ENCODE assay signal across 9 cellular contexts in the genomic region with DNA sequence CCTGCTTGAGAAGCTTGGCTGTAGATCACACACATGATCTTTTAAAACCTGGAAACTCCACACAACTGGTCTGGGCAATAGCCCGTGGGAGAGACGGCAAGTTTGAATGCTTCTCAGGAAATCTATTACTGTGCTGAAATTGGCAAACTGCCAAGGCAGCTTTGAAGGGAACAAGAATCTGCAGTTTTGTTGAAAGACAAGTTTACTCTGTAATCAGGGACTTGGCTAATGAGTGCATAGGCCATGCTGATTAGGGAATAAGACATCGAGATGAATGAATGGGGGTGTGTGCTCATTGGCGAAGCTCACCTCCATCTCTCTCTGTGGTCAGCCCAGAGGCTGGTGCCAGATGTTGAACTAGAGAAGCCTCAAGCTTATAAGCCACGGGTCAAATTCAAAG.
DNase-seq lines count a peak whose midpoint lies in the region; ATAC-seq and TF ChIP-seq lines count a peak whose summit lies in the region.
"Had no signal": no experiment of that assay in that cellular context is flagged by ENCODE, and none has a peak within 500 bp of the region (broad histone marks: within the 10 kb centered on the region; RNA-seq: fewer than 3 reads in every experiment).

No MANE protein-coding gene starts in this region.

- intact Hi-C loops in left ventricle myocardium superior (cut with micrococcal nuclease): no loop called here
- intact Hi-C loops in aorta (cut with DNase I): no loop called here
- intact Hi-C loops in upper lobe of right lung (cut with DNase I): no loop called here

- H3K27ac ChIP-seq in cardiac muscle cell (no peak overlapping the region), aorta (ENCODE audit: low read depth in 1 of 2, low read length in 2 of 2) (no peak overlapping the region), upper lobe of right lung (no peak overlapping the region)

- H3K27me3 ChIP-seq in cardiac muscle cell: peaks cover 8% of the 10 kb centered on the region
- no peaks in the 10 kb centered on the region for H3K27me3 ChIP-seq in aorta (ENCODE audit: control insufficient read depth in 1 of 2, insufficient read depth in 2 of 2, low read length in 1 of 2)
- H3K27me3 ChIP-seq in upper lobe of right lung: no peaks in the 10 kb centered on the region

- H3K4me1 ChIP-seq in cardiac muscle cell (ENCODE audit: low read depth): no peaks in the 10 kb centered on the region
- no peaks in the 10 kb centered on the region for H3K4me1 ChIP-seq in aorta (ENCODE audit: control insufficient read depth in 1 of 2, insufficient read depth in 2 of 2, low read length in 2 of 2)
- H3K4me1 ChIP-seq in upper lobe of right lung: no peaks in the 10 kb centered on the region

- no peaks in the 10 kb centered on the region for H3K9me3 ChIP-seq in cardiac muscle cell (ENCODE audit: low read depth)
- peaks cover 1% of the 10 kb centered on the region for H3K9me3 ChIP-seq in aorta (ENCODE audit: control insufficient read depth, low read length)
- H3K9me3 ChIP-seq in upper lobe of right lung: no peaks in the 10 kb centered on the region

- H3K4me3 ChIP-seq in cardiac muscle cell (no peak overlapping the region), aorta (ENCODE audit: low read length in 2 of 2) (no peak overlapping the region), upper lobe of right lung (no peak overlapping the region)

- DNase-seq in cardiac muscle cell (ENCODE audit: low read depth in 1 of 2, low spot score in 1 of 2): peak; percentile 59 to 90
- no peak for DNase-seq in left ventricle myocardium superior
- DNase-seq in SK-MEL-5 (ENCODE audit: low read depth, low spot score): peak; percentile 5
- DNase-seq in glomerular endothelial cell (ENCODE audit: extremely low read depth, low read depth, low spot score): peak; percentile 66
- DNase-seq in stimulated activated naive CD4-positive, alpha-beta T cell treated with Interleukin-2 at 50 U/mL for 16 hours (lab: John Stamatoyannopoulos, UW): no peak
- DNase-seq in aorta: no peak
- DNase-seq in upper lobe of right lung: no peak
- DNase-seq in HCEC 1CT: no peak
- DNase-seq: activated B cell treated with CpG ODN at 0.5 μM for 24 hours had no signal

- 14 to 15% methylated on average over 5 of the region's 5 CpGs for WGBS in aorta, 2 donors

- in situ Hi-C loops in SK-MEL-5 (cut with HindIII; ENCODE audit: low pct_unique_long_range_greater_than_20kb, low sequenced_read_pairs): no loop called here

- TF ChIP-seq CTCF in cardiac muscle cell (IDR thresholded peaks at IDR 0.05; ENCODE audit: low read depth, low read length): no peak
- TF ChIP-seq CTCF in upper lobe of right lung (IDR thresholded peaks at IDR 0.05): no peak

- ATAC-seq in left ventricle myocardium superior (no peak), aorta (ENCODE audit: low FRiP score) (no peak), upper lobe of right lung (no peak)

- H3K36me3 ChIP-seq in cardiac muscle cell: no peaks in the 10 kb centered on the region
- no peaks in the 10 kb centered on the region for H3K36me3 ChIP-seq in aorta (ENCODE audit: control insufficient read depth in 1 of 2, insufficient read depth in 2 of 2, low read length in 1 of 2)
- no peaks in the 10 kb centered on the region for H3K36me3 ChIP-seq in upper lobe of right lung

Comparison
In these comparisons a context has a peak if more than half of its experiments do, and no peak if none do; other contexts are left out.
1. DNase-seq: peak in cardiac muscle cell (2 of 2), SK-MEL-5 (single experiment) and glomerular endothelial cell (single experiment); none in left ventricle myocardium superior (single experiment), stimulated activated naive CD4-positive, alpha-beta T cell treated with Interleukin-2 at 50 U/mL for 16 hours (single experiment), aorta (0 of 2), upper lobe of right lung (single experiment) and HCEC 1CT (single experiment).